ENCODE assay signal across 24 cellular contexts in the genomic region with DNA sequence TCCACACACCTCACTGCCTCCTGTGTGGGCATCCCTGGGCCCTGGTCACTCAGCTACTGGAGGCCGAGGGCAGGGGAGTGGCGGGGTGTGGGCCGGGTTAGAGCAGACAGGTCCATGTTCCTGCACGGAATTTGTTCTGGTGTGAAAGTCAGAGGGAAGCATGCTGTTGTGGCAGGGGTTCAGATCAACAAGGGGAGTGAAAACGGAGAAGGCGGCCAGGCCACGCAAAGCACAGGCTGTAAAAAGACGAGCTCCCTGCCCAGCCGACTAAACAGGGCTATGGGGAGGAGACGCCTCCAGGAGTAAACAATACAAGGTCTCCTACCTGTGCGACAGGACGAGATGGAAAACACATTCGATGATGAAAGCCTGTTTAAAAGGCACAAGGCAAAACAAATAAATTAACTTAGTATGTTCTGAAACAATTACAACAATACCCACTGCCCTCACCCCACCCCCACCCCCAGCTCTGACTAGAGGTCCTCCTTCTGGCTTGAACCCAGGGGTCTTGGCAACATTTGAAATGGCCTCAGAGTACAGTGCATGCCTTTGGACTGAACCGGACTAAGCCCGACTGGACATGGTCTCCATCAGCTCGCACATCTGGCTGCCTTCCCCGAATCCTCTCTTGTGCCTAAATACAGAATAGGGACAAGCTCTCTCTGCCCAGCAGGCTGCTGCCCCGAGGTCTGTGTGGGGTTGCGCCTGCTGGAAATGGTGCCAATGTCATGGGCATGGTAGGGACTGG.
"Had no signal": no experiment of that assay in that cellular context is flagged by ENCODE, and none has a peak within 500 bp of the region (broad histone marks: within the 10 kb centered on the region; RNA-seq: fewer than 3 reads in every experiment).

No MANE protein-coding gene starts in this region.

- H3K4me1 ChIP-seq: breast epithelium, gastroesophageal sphincter, lower lobe of right lung, pancreas, right atrium auricular region had no signal

- ATAC-seq: activated naive CD4-positive, alpha-beta T cell treated with anti-CD3 and anti-CD28 coated beads, Interleukin-2, amount 50 U/mL, for 72 hours; gastroesophageal sphincter; left cardiac atrium; lower lobe of right lung; pancreas had no signal

- DNase-seq: activated CD4-positive, alpha-beta memory T cell treated with anti-CD3 and anti-CD28 coated beads, Interleukin-2, amount 10 ng/mL, durations not matched to agents 7 days and 5 days; activated CD4-positive, alpha-beta T cell treated with anti-CD3 and anti-CD28 coated beads for 48 hours; activated naive CD4-positive, alpha-beta T cell; activated T-cell treated with anti-CD3 and anti-CD28 coated beads, Interleukin-2, amount 50 U/mL, for 48 hours; central memory CD4-positive, alpha-beta T cell; hippocampal formation; left cardiac atrium; lower lobe of right lung; mesenchymal stem cell; pancreas; stimulated activated CD4-positive, alpha-beta T cell treated with anti-CD3 and anti-CD28 coated beads, Interleukin-15, amount 100 ng/mL, for 24 hours; stimulated activated CD4-positive, alpha-beta T cell treated with anti-CD3 and anti-CD28 coated beads, Interleukin-2, amount 100 ng/mL, for 24 hours; stimulated activated naive CD4-positive, alpha-beta T cell treated with Interleukin-2 at 50 U/mL for 16 hours; SW 1271; T-helper 9 cell had no signal

- H3K27me3 ChIP-seq: pancreas, right atrium auricular region had no signal

- H3K27ac Mint-ChIP-seq: activated CD4-positive, alpha-beta memory T cell treated with anti-CD3 and anti-CD28 coated beads, Interleukin-2, amount 10 ng/mL, durations not matched to agents 7 days and 5 days; activated naive CD4-positive, alpha-beta T cell treated with anti-CD3 and anti-CD28 coated beads, Interleukin-2, amount 50 U/mL, for 72 hours; natural killer cell treated with Interleukin-12 subunit alpha and Interleukin-12 subunit beta and Interleukin-15 and Interleukin-18, amount 100 ng/mL, for 72 hours; type B pancreatic cell had no signal

- H3K4me1 Mint-ChIP-seq: activated CD4-positive, alpha-beta memory T cell treated with anti-CD3 and anti-CD28 coated beads, Interleukin-2, amount 10 ng/mL, durations not matched to agents 7 days and 5 days had no signal

- H3K4me3 Mint-ChIP-seq: activated CD4-positive, alpha-beta memory T cell treated with anti-CD3 and anti-CD28 coated beads, Interleukin-2, amount 10 ng/mL, durations not matched to agents 7 days and 5 days; natural killer cell treated with Interleukin-12 subunit alpha and Interleukin-12 subunit beta and Interleukin-15 and Interleukin-18, amount 100 ng/mL, for 72 hours; T-helper 1 cell treated with Interleukin-12 subunit alpha and Interleukin-12 subunit beta and Interleukin-4 antibody, amounts not matched to agents 30 μg/mL and 1 μg/mL, for 36 hours; type B pancreatic cell had no signal

- H3K36me3 Mint-ChIP-seq: activated naive CD4-positive, alpha-beta T cell treated with anti-CD3 and anti-CD28 coated beads, Interleukin-2, amount 50 U/mL, for 72 hours; natural killer cell treated with Interleukin-12 subunit alpha and Interleukin-12 subunit beta and Interleukin-15 and Interleukin-18, amount 100 ng/mL, for 72 hours; type B pancreatic cell had no signal

- H3K4me3 ChIP-seq: breast epithelium, gastroesophageal sphincter, lower lobe of right lung, pancreas, right atrium auricular region, thoracic aorta had no signal

- H3K9me3 Mint-ChIP-seq: activated CD4-positive, alpha-beta memory T cell treated with anti-CD3 and anti-CD28 coated beads, Interleukin-2, amount 10 ng/mL, durations not matched to agents 7 days and 5 days; activated naive CD4-positive, alpha-beta T cell treated with anti-CD3 and anti-CD28 coated beads, Interleukin-2, amount 50 U/mL, for 72 hours; natural killer cell treated with Interleukin-12 subunit alpha and Interleukin-12 subunit beta and Interleukin-15 and Interleukin-18, amount 100 ng/mL, for 72 hours; T-helper 1 cell treated with Interleukin-12 subunit alpha and Interleukin-12 subunit beta and Interleukin-4 antibody, amounts not matched to agents 30 μg/mL and 1 μg/mL, for 36 hours; type B pancreatic cell had no signal

- H3K36me3 ChIP-seq: breast epithelium, gastroesophageal sphincter, lower lobe of right lung, pancreas, right atrium auricular region, thoracic aorta had no signal

- H3K9me3 ChIP-seq: breast epithelium, lower lobe of right lung, pancreas, right atrium auricular region, thoracic aorta had no signal

- H3K27ac ChIP-seq: breast epithelium, gastroesophageal sphincter, lower lobe of right lung, pancreas, right atrium auricular region, thoracic aorta, VCaP had no signal
